Comparison of ENCODE assay signal across 8 cellular contexts in genomic region chr5:79255786-79256557, GRCh38. TPM values are rescaled to one million over a fixed set of nuclear protein-coding genes. Genes with fewer than 3 reads are reported as not detected.
DNase-seq lines count a peak whose midpoint lies in the region; ATAC-seq and TF ChIP-seq lines count a peak whose summit lies in the region.

No MANE protein-coding gene starts in this region.

- H3K4me3 ChIP-seq in GM12864 (ENCODE audit: low read depth, low read length) (no peak overlapping the region), kidney epithelial cell (ENCODE audit: low read depth, low read length) (no peak overlapping the region)

- DNase-seq in AG09319 (ENCODE audit: extremely low read depth, low read depth) (no peak), GM12864 (ENCODE audit: low read depth) (no peak), kidney epithelial cell (ENCODE audit: low read depth) (no peak), RPMI8226 (no peak), DMS79 (lab: John Stamatoyannopoulos, UW) (no peak)

- no peaks in the 10 kb centered on the region for H3K27me3 ChIP-seq in kidney epithelial cell (ENCODE audit: control insufficient read depth, insufficient read depth, low read length)

- TF ChIP-seq CTCF in AG09319 (IDR thresholded peaks at IDR 0.05; ENCODE audit: low read depth, low read length) (peak; percentile 69), GM12864 (IDR thresholded peaks at IDR 0.05; ENCODE audit: low read depth, low read length, missing control alignments) (peak; percentile 63), VCaP (conservative IDR thresholded peaks at IDR 0.05) (peak; percentile 72), kidney epithelial cell (IDR thresholded peaks at IDR 0.05; ENCODE audit: insufficient read depth, low read length, poor library complexity, severe bottlenecking) (peak; percentile 61)

- no peaks in the 10 kb centered on the region for H3K36me3 ChIP-seq in kidney epithelial cell (ENCODE audit: control insufficient read depth, insufficient read depth, low read length)

- no peak overlapping the region for H3K27ac ChIP-seq in VCaP

- ATAC-seq in HG02885 (IDR thresholded peaks at IDR 0.05; ENCODE audit: poor library complexity, unreplicated experiment) (peak; percentile 87), HG02981 (IDR thresholded peaks at IDR 0.05; ENCODE audit: unreplicated experiment) (no peak)

RNA-seq across cellular contexts. Expression of gene JMY, which starts 20.0 kb away (rescaled TPM):
- total RNA-seq in kidney epithelial cell = 12.5 and 13.0 TPM in 2 replicates
